In the genomic region with DNA sequence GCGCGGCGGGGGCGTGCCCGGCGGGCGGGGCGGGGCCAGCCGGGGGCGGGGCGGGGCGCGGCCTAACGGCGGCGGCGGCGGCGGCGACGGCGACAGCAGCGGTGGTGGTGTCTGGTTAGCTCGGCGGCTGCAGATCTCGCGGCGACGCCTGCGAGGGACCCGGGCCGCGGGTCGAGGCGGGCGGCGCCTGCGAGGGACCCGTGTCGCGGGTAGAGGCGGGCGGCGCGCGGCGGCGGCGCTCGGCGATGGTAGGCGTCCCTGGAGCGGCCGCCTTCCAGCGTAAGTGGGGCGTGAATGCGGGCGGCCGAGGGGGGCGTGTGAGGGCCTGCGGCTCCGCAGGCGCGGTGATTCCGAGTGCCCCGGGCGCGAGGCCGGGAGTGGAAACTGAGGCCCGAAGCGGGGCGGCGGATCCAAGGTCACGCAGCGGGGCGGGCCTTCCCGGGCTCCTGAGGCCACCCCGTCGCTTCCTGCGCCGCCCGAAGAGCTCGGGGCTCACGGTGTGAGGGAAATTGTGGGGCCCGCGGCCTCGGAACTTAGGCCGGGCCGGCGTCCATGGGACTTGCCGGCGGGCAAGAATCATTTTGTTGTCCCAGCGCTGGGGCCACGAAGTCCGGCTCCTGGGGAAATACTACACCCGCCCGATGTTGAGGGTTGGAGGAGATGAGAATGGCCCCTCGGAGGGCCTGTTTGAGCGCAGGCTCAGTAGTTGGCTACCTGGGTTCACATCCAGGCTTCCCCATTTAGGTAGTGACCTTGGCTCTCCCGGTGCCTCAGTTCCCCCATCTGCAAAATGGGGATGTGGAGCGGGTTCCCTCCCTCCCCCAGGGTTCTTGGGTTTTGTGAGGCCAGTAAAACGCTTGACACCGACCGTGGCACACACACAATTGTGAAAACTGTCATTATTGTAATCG, we compare ENCODE assay signal across 8 cellular contexts. TPM values are rescaled to one million over a fixed set of nuclear protein-coding genes. Genes with fewer than 3 reads are reported as not detected.
DNase-seq lines count a peak whose midpoint lies in the region; ATAC-seq and TF ChIP-seq lines count a peak whose summit lies in the region.

Gene CBFA2T2, plus strand, starts transcription at position 74 of the 911 bp plus-strand sequence. Its CDS starts 172 bp downstream, at position 246.

- no peaks in the 10 kb centered on the region for H3K9me3 Mint-ChIP-seq in activated B cell treated with CpG ODN at 0.5 μM for 24 hours
- no peaks in the 10 kb centered on the region for H3K9me3 Mint-ChIP-seq in neural crest cell

- peak within 1 kb of the TSS; percentile 74 for H3K9ac ChIP-seq in DND-41 (ENCODE audit: low read depth, low read length)

- H3K4me2 ChIP-seq in DND-41 (ENCODE audit: insufficient read depth, low read length) = peak within 1 kb of the TSS; percentile 75

- peaks cover 3% of the 10 kb centered on the region; the same call in 1 of the 2 replicates for H4K20me1 ChIP-seq in DND-41 (ENCODE audit: insufficient read depth, low read length)

- POLR2A ChIA-PET in activated B cell treated with CpG ODN at 0.5 μM for 24 hours (lab: Charles Lee) = interaction anchor here (0.5 to 2.6 kb wide), 29 partner anchors 9 to 622 kb away, joined by 3 to 23 read pairs (median 3); partner anchors contain the start of genes ACTL10, CDK5RAP1, CHMP4B and EIF2S2

- peak within 1 kb of the TSS; percentile 48 to 74 for H3K4me3 ChIP-seq in DND-41 (ENCODE audit: low read depth in 1 of 2, low read length in 2 of 2)
- H3K4me3 ChIP-seq in fibroblast of the aortic adventitia (ENCODE audit: low read depth, low read length) = peak within 1 kb of the TSS; percentile 90

- CTCF ChIA-PET in activated B cell treated with CpG ODN at 0.5 μM for 24 hours (lab: Charles Lee) = interaction anchor here (1.3 to 1.5 kb wide), 2 partner anchors 65 to 177 kb away, joined by 5 to 10 read pairs; partner anchors contain the start of gene ACTL10

- peak within 1 kb of the TSS; percentile 89 for H2AFZ ChIP-seq in DND-41 (ENCODE audit: low read depth, low read length)

- H3K4me1 ChIP-seq in DND-41 (ENCODE audit: insufficient read depth, low read length) = peaks cover 26% of the 10 kb centered on the region

- H3K27me3 Mint-ChIP-seq in activated B cell treated with CpG ODN at 0.5 μM for 24 hours (no peaks in the 10 kb centered on the region), neural crest cell (ENCODE audit: low read depth) (no peaks in the 10 kb centered on the region)

- H3K27ac ChIP-seq in DND-41 (ENCODE audit: low read length) = peak within 1 kb of the TSS; percentile 84

- intact Hi-C loops in activated B cell treated with CpG ODN at 0.5 μM for 24 hours (cut with micrococcal nuclease) = loop anchor here (1.0 to 10.0 kb wide), 4 partner anchors 115 to 623 kb away; partner anchors contain the start of genes ACTL10, EIF2S2 and RALY

- H3K4me3 Mint-ChIP-seq in activated B cell treated with CpG ODN at 0.5 μM for 24 hours (peak within 1 kb of the TSS; percentile 84), neural crest cell (peak within 1 kb of the TSS; percentile 87)

- DNase-seq in DND-41 = no peak
- no peak for DNase-seq in activated B cell treated with CpG ODN at 0.5 μM for 24 hours
- DNase-seq in fibroblast of the aortic adventitia (ENCODE audit: low read depth) = peak; percentile 52
- DNase-seq in neural crest cell (ENCODE audit: low read depth, low spot score) = no peak
- no peak for DNase-seq in T-helper 9 cell
- no peak for DNase-seq in AG08395 (ENCODE audit: low spot score)

- ATAC-seq in DND-41 (ENCODE audit: insufficient read depth, low read depth) (peak; percentile 68), GM19455 (IDR thresholded peaks at IDR 0.05; ENCODE audit: unreplicated experiment) (peak; percentile 59), HG03558 (IDR thresholded peaks at IDR 0.05; ENCODE audit: extremely low read depth, unreplicated experiment) (peak; percentile 14), activated B cell treated with CpG ODN at 0.5 μM for 24 hours (ENCODE audit: low read depth) (peak; percentile 48)

- H3K27ac Mint-ChIP-seq in activated B cell treated with CpG ODN at 0.5 μM for 24 hours (peak within 1 kb of the TSS; percentile 88), neural crest cell (ENCODE audit: unreplicated experiment) (peak within 1 kb of the TSS; percentile 91)

- peaks cover 10% of the 10 kb centered on the region; the same call in 1 of the 2 replicates for H3K36me3 ChIP-seq in DND-41 (ENCODE audit: insufficient read depth, low read length)

- H3K9me3 ChIP-seq in DND-41 (ENCODE audit: insufficient read depth, low read length, severe bottlenecking) = no peaks in the 10 kb centered on the region

- no peaks in the 10 kb centered on the region for H3K27me3 ChIP-seq in DND-41 (ENCODE audit: insufficient read depth, low read length, poor library complexity)

- H3K79me2 ChIP-seq in DND-41 (ENCODE audit: insufficient read depth, low read length) = peaks cover 48% of the 10 kb centered on the region

- H3K36me3 Mint-ChIP-seq in activated B cell treated with CpG ODN at 0.5 μM for 24 hours (ENCODE audit: low read depth) = peaks cover 5% of the 10 kb centered on the region
- H3K36me3 Mint-ChIP-seq in neural crest cell (ENCODE audit: low read depth) = no peaks in the 10 kb centered on the region

- TF ChIP-seq CTCF in DND-41 (IDR thresholded peaks at IDR 0.05; ENCODE audit: borderline replicate concordance, extremely low read depth, low read length, poor library complexity, severe bottlenecking) (no peak), activated B cell treated with CpG ODN at 0.5 μM for 24 hours (IDR thresholded peaks at IDR 0.05) (no peak), fibroblast of the aortic adventitia (IDR thresholded peaks at IDR 0.05; ENCODE audit: insufficient read depth, low read length) (no peak), neural crest cell (conservative IDR thresholded peaks at IDR 0.05) (no peak)

- H3K4me1 Mint-ChIP-seq in activated B cell treated with CpG ODN at 0.5 μM for 24 hours (peaks cover 15% of the 10 kb centered on the region), neural crest cell (peaks cover 9% of the 10 kb centered on the region)

RNA-seq across cellular contexts. Expression of gene CBFA2T2, which starts in this region (rescaled TPM):
- total RNA-seq in activated B cell treated with CpG ODN at 0.5 μM for 24 hours = 13.9 and 15.8 TPM in 2 replicates
- 7.6 and 11.7 TPM in 2 replicates for total RNA-seq in fibroblast of the aortic adventitia (ENCODE audit: low replicate concordance)
- 36.5 and 37.9 TPM in 2 replicates for total RNA-seq in neural crest cell

Comparison
In these comparisons a context has a peak if more than half of its experiments do, and no peak if none do; other contexts are left out.
1. ATAC-seq: peak in every context shown above with its lines; median percentile 68 in DND-41; 59 in GM19455; 48 in activated B cell treated with CpG ODN at 0.5 μM for 24 hours; 14 in HG03558.